ENCODE assay signal across 8 cellular contexts in the genomic region with DNA sequence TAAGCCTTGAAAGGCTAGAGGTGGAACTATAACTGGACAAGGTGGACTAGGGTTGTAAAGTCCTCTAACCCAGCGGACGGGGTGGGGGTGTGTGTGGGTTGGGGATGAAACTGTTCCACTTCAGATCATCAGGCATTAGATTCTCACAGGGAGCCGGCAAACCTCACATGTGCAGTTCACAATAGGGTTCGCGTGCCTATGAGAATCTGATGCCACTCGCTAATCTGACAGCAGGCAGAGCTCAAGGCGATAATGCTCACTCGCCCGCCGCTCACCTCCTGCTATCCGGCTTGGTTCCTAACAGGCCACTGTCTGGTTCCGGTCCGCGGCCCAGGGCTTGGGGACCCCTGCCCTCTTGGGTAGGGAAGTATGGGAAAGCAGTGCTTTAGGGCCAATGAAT. TPM values are rescaled to one million over a fixed set of nuclear protein-coding genes. Genes with fewer than 3 reads are reported as not detected.
DNase-seq lines count a peak whose midpoint lies in the region; ATAC-seq and TF ChIP-seq lines count a peak whose summit lies in the region.

No MANE protein-coding gene starts in this region.

- H3K4me1 ChIP-seq in iPS-18a (ENCODE audit: control insufficient read depth, low read depth, low read length) = peaks cover 5% of the 10 kb centered on the region

- H3K27me3 ChIP-seq in iPS-18a (ENCODE audit: control insufficient read depth, insufficient read depth, low read length) = no peaks in the 10 kb centered on the region

- no peak for ATAC-seq in GM21515 (IDR thresholded peaks at IDR 0.05; ENCODE audit: unreplicated experiment)

- peak overlapping the region; percentile 90 for H3K9ac ChIP-seq in iPS-18a (ENCODE audit: low read length)

- peak overlapping the region; percentile 73 for H3K4me3 ChIP-seq in NB4 (ENCODE audit: low read depth, low read length)
- H3K4me3 ChIP-seq in iPS-18a (ENCODE audit: low read length) = peak overlapping the region; percentile 88

- DNase-seq in EL (peak; percentile 2), NB4 (ENCODE audit: low read depth) (peak; percentile 79), DMS79 (lab: John Stamatoyannopoulos, UW) (no peak)
- DNase-seq in activated naive CD4-positive, alpha-beta T cell treated with anti-CD3 and anti-CD28 coated beads for 36 hours = peak; percentile 19
- peak in 2 of 3 experiments; percentile 13 to 35 for DNase-seq in stimulated activated CD4-positive, alpha-beta T cell treated with anti-CD3 and anti-CD28 coated beads, TNF-alpha, amount 100 ng/mL, for 24 hours (ENCODE audit: low read depth in 3 of 3)
- no peak for DNase-seq in activated CD4-positive, CD25-positive, alpha-beta regulatory T cell treated with anti-CD3 and anti-CD28 coated beads, Interleukin-2, amount 50 U/mL, for 72 hours

- peaks cover 36% of the 10 kb centered on the region for H3K36me3 ChIP-seq in iPS-18a (ENCODE audit: control insufficient read depth, low read depth, low read length)

- no peak for TF ChIP-seq CTCF in NB4 (IDR thresholded peaks at IDR 0.05; ENCODE audit: low read depth, low read length)

- intact Hi-C loops in activated naive CD4-positive, alpha-beta T cell treated with anti-CD3 and anti-CD28 coated beads for 36 hours (cut with micrococcal nuclease) = loop anchor here (1.0 to 5.0 kb wide), 8 partner anchors 39 to 565 kb away; partner anchors contain the start of genes BLOC1S2, CHUK, COX15 and CUTC

- H3K9me3 Mint-ChIP-seq in activated naive CD4-positive, alpha-beta T cell treated with anti-CD3 and anti-CD28 coated beads for 36 hours = no peaks in the 10 kb centered on the region

- no peaks in the 10 kb centered on the region for H3K27me3 Mint-ChIP-seq in activated naive CD4-positive, alpha-beta T cell treated with anti-CD3 and anti-CD28 coated beads for 36 hours (ENCODE audit: low read depth)

- H3K4me1 Mint-ChIP-seq in activated naive CD4-positive, alpha-beta T cell treated with anti-CD3 and anti-CD28 coated beads for 36 hours (ENCODE audit: low read depth) = peaks cover 68% of the 10 kb centered on the region

- TF ChIP-seq POLR2A in NB4 (IDR thresholded peaks at IDR 0.05; ENCODE audit: extremely low read depth, insufficient read length) = peak; percentile 21

- H3K27ac Mint-ChIP-seq in activated naive CD4-positive, alpha-beta T cell treated with anti-CD3 and anti-CD28 coated beads for 36 hours = peak overlapping the region; percentile 95

- no peak overlapping the region for H3K27ac ChIP-seq in iPS-18a (ENCODE audit: low read length)

- no peaks in the 10 kb centered on the region for H3K9me3 ChIP-seq in iPS-18a (ENCODE audit: control insufficient read depth, low read depth, low read length)

- peaks cover 50% of the 10 kb centered on the region for H3K36me3 Mint-ChIP-seq in activated naive CD4-positive, alpha-beta T cell treated with anti-CD3 and anti-CD28 coated beads for 36 hours (ENCODE audit: low read depth)

- peak overlapping the region; percentile 96 for H3K4me3 Mint-ChIP-seq in activated naive CD4-positive, alpha-beta T cell treated with anti-CD3 and anti-CD28 coated beads for 36 hours

- CTCF ChIA-PET in activated naive CD4-positive, alpha-beta T cell treated with anti-CD3 and anti-CD28 coated beads for 36 hours (lab: Charles Lee) = no interaction called here

RNA-seq across cellular contexts. Expression of gene ERLIN1, which starts 1.0 kb away (rescaled TPM):
- 10 to 100 TPM; 18.4 to 18.7 TPM for total RNA-seq in activated naive CD4-positive, alpha-beta T cell treated with anti-CD3 and anti-CD28 coated beads for 36 hours

RNA-seq across cellular contexts. Expression of gene CHUK, which starts 42.6 kb away (rescaled TPM):
- 10 to 100 TPM; 23.0 to 24.1 TPM for total RNA-seq in activated naive CD4-positive, alpha-beta T cell treated with anti-CD3 and anti-CD28 coated beads for 36 hours

Comparison
In these comparisons a context has a peak if more than half of its experiments do, and no peak if none do; other contexts are left out.
1. DNase-seq: peak in EL (single experiment), NB4 (single experiment), activated naive CD4-positive, alpha-beta T cell treated with anti-CD3 and anti-CD28 coated beads for 36 hours (single experiment) and stimulated activated CD4-positive, alpha-beta T cell treated with anti-CD3 and anti-CD28 coated beads, TNF-alpha, amount 100 ng/mL, for 24 hours (2 of 3); none in activated CD4-positive, CD25-positive, alpha-beta regulatory T cell treated with anti-CD3 and anti-CD28 coated beads, Interleukin-2, amount 50 U/mL, for 72 hours (single experiment) and DMS79 (single experiment).